8 cellular contexts compared by ENCODE assay signal in genomic region chr5:139394123-139394653, GRCh38. TPM values are rescaled to one million over a fixed set of nuclear protein-coding genes. Genes with fewer than 3 reads are reported as not detected.
A peak's percentile ranks its signal among the peaks of the same experiment; 100 is the strongest.
DNase-seq lines count a peak whose midpoint lies in the region; ATAC-seq, FAIRE-seq and TF ChIP-seq lines count a peak whose summit lies in the region.

No MANE protein-coding gene starts in this region.

- H3K36me3 Mint-ChIP-seq in activated CD8-positive, alpha-beta T cell treated with anti-CD3 and anti-CD28 coated beads, Interleukin-2, amount 10 ng/mL, durations not matched to agents 7 days and 5 days (ENCODE audit: low read depth) = peaks cover 29% of the 10 kb centered on the region

- TF ChIP-seq CTCF in fibroblast of mammary gland (conservative IDR thresholded peaks at IDR 0.05; ENCODE audit: control insufficient read depth, insufficient read depth, low read depth, low read length) = no peak
- TF ChIP-seq CTCF in osteoblast (IDR thresholded peaks at IDR 0.05; ENCODE audit: extremely low read depth, low read depth, low read length) = peak; percentile 22

- no peaks in the 10 kb centered on the region for H3K9me3 Mint-ChIP-seq in activated CD8-positive, alpha-beta T cell treated with anti-CD3 and anti-CD28 coated beads, Interleukin-2, amount 10 ng/mL, durations not matched to agents 7 days and 5 days (ENCODE audit: insufficient read depth)

- peak; percentile 17 for ATAC-seq in activated CD8-positive, alpha-beta T cell treated with anti-CD3 and anti-CD28 coated beads, Interleukin-2, amount 10 ng/mL, durations not matched to agents 7 days and 5 days
- ATAC-seq in GM21381 (IDR thresholded peaks at IDR 0.05; ENCODE audit: unreplicated experiment) = no peak
- no peak for ATAC-seq in GM19452 (IDR thresholded peaks at IDR 0.05; ENCODE audit: unreplicated experiment)

- peak overlapping the region; percentile 98 for H3K4me3 Mint-ChIP-seq in activated CD8-positive, alpha-beta T cell treated with anti-CD3 and anti-CD28 coated beads, Interleukin-2, amount 10 ng/mL, durations not matched to agents 7 days and 5 days

- H3K36me3 ChIP-seq in ACC112 (ENCODE audit: insufficient read depth, low read length) = no peaks in the 10 kb centered on the region
- no peaks in the 10 kb centered on the region for H3K36me3 ChIP-seq in osteoblast (ENCODE audit: insufficient read depth, low read length)

- H3K27me3 Mint-ChIP-seq in activated CD8-positive, alpha-beta T cell treated with anti-CD3 and anti-CD28 coated beads, Interleukin-2, amount 10 ng/mL, durations not matched to agents 7 days and 5 days (ENCODE audit: low read depth) = no peaks in the 10 kb centered on the region

- peaks cover 14% of the 10 kb centered on the region for H3K4me1 ChIP-seq in ACC112 (ENCODE audit: control insufficient read depth, insufficient read depth, low read length, unreplicated experiment)
- no peaks in the 10 kb centered on the region for H3K4me1 ChIP-seq in osteoblast (ENCODE audit: insufficient read depth, low read length)

- TF ChIP-seq POLR2A in H54 (IDR thresholded peaks at IDR 0.05; ENCODE audit: low read depth, low read length) = no peak

- H3K27ac ChIP-seq in ACC112 (ENCODE audit: low read depth, low read length) (no peak overlapping the region), osteoblast (ENCODE audit: low read depth, low read length) (no peak overlapping the region)

- peak overlapping the region; percentile 28 for H2AFZ ChIP-seq in ACC112 (ENCODE audit: low read length, unreplicated experiment)
- peak overlapping the region; percentile 20 for H2AFZ ChIP-seq in osteoblast (ENCODE audit: low read length)

- peaks cover 62% of the 10 kb centered on the region for H3K4me1 Mint-ChIP-seq in activated CD8-positive, alpha-beta T cell treated with anti-CD3 and anti-CD28 coated beads, Interleukin-2, amount 10 ng/mL, durations not matched to agents 7 days and 5 days (ENCODE audit: low read depth)

- FAIRE-seq in GM18507 (lab: Jason Lieb, UNC) (peak; percentile 26), H54 (lab: Jason Lieb, UNC) (no peak)

- H3K4me2 ChIP-seq in osteoblast (ENCODE audit: insufficient read depth, low read length) = peak overlapping the region; percentile 71

- no peaks in the 10 kb centered on the region for H3K79me2 ChIP-seq in ACC112 (ENCODE audit: control insufficient read depth, insufficient read depth, low read length, unreplicated experiment)
- no peaks in the 10 kb centered on the region for H3K79me2 ChIP-seq in osteoblast (ENCODE audit: insufficient read depth, low read length)

- peaks cover 4% of the 10 kb centered on the region for H4K20me1 ChIP-seq in osteoblast (ENCODE audit: insufficient read depth, low read length)

- CTCF ChIA-PET in activated CD8-positive, alpha-beta T cell treated with anti-CD3 and anti-CD28 coated beads, Interleukin-2, amount 10 ng/mL, durations not matched to agents 7 days and 5 days (lab: Charles Lee) = interaction anchor here (0.8 to 1.6 kb wide), 5 partner anchors 9 to 118 kb away, joined by 4 to 5 read pairs (median 4); partner anchors contain the start of genes PAIP2 and SPATA24

- H3K4me3 ChIP-seq in ACC112 (ENCODE audit: low read depth, low read length) (peak overlapping the region; percentile 77), fibroblast of mammary gland (ENCODE audit: control insufficient read depth, low read depth, low read length) (peak overlapping the region; percentile 26), osteoblast (ENCODE audit: insufficient read depth, low read length) (peak overlapping the region; percentile 57)

- DNase-seq in GM18507 (ENCODE audit: extremely low spot score, insufficient read length, low read depth) (no peak), fibroblast of mammary gland (ENCODE audit: low read depth) (no peak), osteoblast (ENCODE audit: insufficient read length, low spot score, missing footprints) (peak; percentile 91), H54 (ENCODE audit: insufficient read length, low spot score) (no peak)
- peak; percentile 80 for DNase-seq in activated CD8-positive, alpha-beta T cell treated with anti-CD3 and anti-CD28 coated beads, Interleukin-2, amount 10 ng/mL, durations not matched to agents 7 days and 5 days

- H3K9me3 ChIP-seq in osteoblast (ENCODE audit: low read depth, low read length) = no peaks in the 10 kb centered on the region

- H3K27me3 ChIP-seq in ACC112 (ENCODE audit: insufficient read depth, low read length) (peaks cover 8% of the 10 kb centered on the region; the same call in 1 of the 2 replicates), osteoblast (ENCODE audit: insufficient read depth, low read length) (peaks cover 18% of the 10 kb centered on the region)

- H3K27ac Mint-ChIP-seq in activated CD8-positive, alpha-beta T cell treated with anti-CD3 and anti-CD28 coated beads, Interleukin-2, amount 10 ng/mL, durations not matched to agents 7 days and 5 days = peak overlapping the region; percentile 97

- POLR2A ChIA-PET in activated CD8-positive, alpha-beta T cell treated with anti-CD3 and anti-CD28 coated beads, Interleukin-2, amount 10 ng/mL, durations not matched to agents 7 days and 5 days (lab: Charles Lee) = interaction anchor here (4.9 to 11.6 kb wide), 2 partner anchors 53 to 100 kb away, joined by 37 to 139 read pairs; partner anchors contain the start of genes MATR3 and PAIP2

RNA-seq across cellular contexts. Expression of gene PROB1, which starts 0.7 kb away (rescaled TPM):
- 1 to 10 TPM; 5.2 to 6.2 TPM for total RNA-seq in activated CD8-positive, alpha-beta T cell treated with anti-CD3 and anti-CD28 coated beads, Interleukin-2, amount 10 ng/mL, durations not matched to agents 7 days and 5 days
- 1.1 and 1.2 TPM in 2 replicates for total RNA-seq in osteoblast

RNA-seq across cellular contexts. Expression of gene MZB1, which starts 4.5 kb away (rescaled TPM):
- 10 to 100 TPM; 19.0 to 19.9 TPM for total RNA-seq in activated CD8-positive, alpha-beta T cell treated with anti-CD3 and anti-CD28 coated beads, Interleukin-2, amount 10 ng/mL, durations not matched to agents 7 days and 5 days
- total RNA-seq in osteoblast = 0.29 TPM in 1 of 2 replicates, not detected in the other

RNA-seq across cellular contexts. Expression of gene SPATA24, which starts 9.7 kb away (rescaled TPM):
- total RNA-seq in activated CD8-positive, alpha-beta T cell treated with anti-CD3 and anti-CD28 coated beads, Interleukin-2, amount 10 ng/mL, durations not matched to agents 7 days and 5 days = 1 to 10 TPM; 3.8 to 4.0 TPM
- total RNA-seq in osteoblast = 2.9 and 3.6 TPM in 2 replicates

RNA-seq across cellular contexts. Expression of gene SLC23A1, which starts 11.1 kb away (rescaled TPM):
- total RNA-seq in activated CD8-positive, alpha-beta T cell treated with anti-CD3 and anti-CD28 coated beads, Interleukin-2, amount 10 ng/mL, durations not matched to agents 7 days and 5 days = 1 to 10 TPM; 1.2 to 1.5 TPM
- total RNA-seq in osteoblast = not detected in 2 replicates

RNA-seq across cellular contexts. Expression of gene DNAJC18, which starts 45.1 kb away (rescaled TPM):
- 1 to 10 TPM; 3.7 to 5.4 TPM for total RNA-seq in activated CD8-positive, alpha-beta T cell treated with anti-CD3 and anti-CD28 coated beads, Interleukin-2, amount 10 ng/mL, durations not matched to agents 7 days and 5 days
- total RNA-seq in osteoblast = 12.4 and 16.3 TPM in 2 replicates

Comparison
In these comparisons a context has a peak if more than half of its experiments do, and no peak if none do; other contexts are left out.
1. H3K4me3 ChIP-seq: peak in every context shown above with its lines; median percentile 77 in ACC112; 57 in osteoblast; 26 in fibroblast of mammary gland.
2. DNase-seq: peak in activated CD8-positive, alpha-beta T cell treated with anti-CD3 and anti-CD28 coated beads, Interleukin-2, amount 10 ng/mL, durations not matched to agents 7 days and 5 days (single experiment) and osteoblast (single experiment); none in GM18507 (single experiment), fibroblast of mammary gland (single experiment) and H54 (single experiment).
3. RNA of gene MZB1, which starts 4.5 kb away (total RNA-seq): 19.0 to 19.9 TPM in activated CD8-positive, alpha-beta T cell treated with anti-CD3 and anti-CD28 coated beads, Interleukin-2, amount 10 ng/mL, durations not matched to agents 7 days and 5 days; 0.29 TPM in osteoblast; every median in the first group is over 10 times any median in the second.